Comparison of ENCODE assay signal across 8 cellular contexts in the genomic region with DNA sequence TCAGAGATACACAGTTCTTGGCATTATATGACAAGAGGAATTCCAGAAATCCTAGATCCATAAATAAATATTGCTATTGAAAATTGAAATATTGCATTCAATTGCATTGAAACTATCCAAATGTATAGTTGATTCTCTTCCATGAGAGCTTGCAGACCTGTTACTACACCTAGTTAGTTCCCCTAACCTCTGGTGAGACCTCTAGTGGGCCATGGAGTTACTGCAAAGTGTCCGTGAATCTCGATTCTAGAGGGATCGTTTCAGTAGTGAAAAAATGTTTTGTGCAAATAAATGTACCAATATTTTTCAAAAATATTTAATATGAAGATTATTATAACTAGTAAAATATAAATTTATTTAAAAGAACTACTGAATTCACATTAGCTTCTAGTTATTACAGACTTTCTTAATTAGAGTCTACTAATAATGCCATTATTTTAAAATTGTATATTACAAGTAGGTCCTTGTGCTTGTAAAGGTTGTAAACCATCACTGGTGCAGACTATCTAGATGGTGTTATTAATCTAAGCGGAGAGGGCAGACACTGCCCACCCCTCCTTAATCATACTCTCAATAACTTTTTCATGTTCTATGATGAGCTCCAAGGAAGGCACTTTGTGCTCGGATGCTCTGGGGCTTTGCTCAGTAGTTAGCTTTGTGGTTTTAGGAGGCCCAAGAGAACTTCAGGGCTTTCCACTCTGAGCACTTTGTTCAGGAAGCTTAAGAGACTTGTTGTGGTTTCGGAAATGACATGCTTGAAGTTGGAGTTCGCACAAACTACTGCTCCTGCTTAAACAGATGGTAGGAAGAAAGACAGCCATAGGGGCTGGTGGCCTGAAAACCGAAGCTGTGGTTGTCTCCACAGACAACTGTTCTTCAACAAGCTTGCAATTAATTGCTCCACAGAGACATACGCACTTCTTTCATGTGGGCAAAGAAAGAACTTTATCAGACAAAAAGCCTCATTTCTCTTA.
DNase-seq lines count a peak whose midpoint lies in the region; TF ChIP-seq lines count a peak whose summit lies in the region.

No MANE protein-coding gene starts in this region.

- peak; percentile 78 for TF ChIP-seq CTCF in LNCaP clone FGC (IDR thresholded peaks at IDR 0.05; ENCODE audit: control insufficient read depth, extremely low read depth, insufficient read depth)

- H3K4me3 ChIP-seq in LNCaP clone FGC (ENCODE audit: low read depth, low read length): no peak overlapping the region

- peak; percentile 2 for DNase-seq in NCI-H146 (lab: John Stamatoyannopoulos, UW)
- DNase-seq in NCI-H146 treated with DMSO at 0.1 percent for 48 hours (lab: John Stamatoyannopoulos, UW; ENCODE audit: unreplicated experiment): no peak
- peak; percentile 1 for DNase-seq in GOT3 (lab: John Stamatoyannopoulos, UW)
- DNase-seq in LNCaP clone FGC (ENCODE audit: low read depth): no peak
- peak; percentile 47 for DNase-seq in T-helper 9 cell
- DNase-seq in astrocyte of the hippocampus (ENCODE audit: low read depth, low spot score): peak; percentile 53
- DNase-seq in kidney tubule cell (ENCODE audit: low spot score): peak; percentile 51
- DNase-seq in stimulated activated CD8-positive, alpha-beta memory T cell treated with anti-CD3 and anti-CD28 coated beads, Interleukin-7, amount 100 ng/mL, for 4 hours (ENCODE audit: low read depth in 2 of 2): peak; percentile 17 to 50

Comparison
In these comparisons a context has a peak if more than half of its experiments do, and no peak if none do; other contexts are left out.
1. DNase-seq: peak in NCI-H146 (single experiment), GOT3 (single experiment), T-helper 9 cell (single experiment), astrocyte of the hippocampus (single experiment), kidney tubule cell (single experiment) and stimulated activated CD8-positive, alpha-beta memory T cell treated with anti-CD3 and anti-CD28 coated beads, Interleukin-7, amount 100 ng/mL, for 4 hours (2 of 2); none in NCI-H146 treated with DMSO at 0.1 percent for 48 hours (single experiment) and LNCaP clone FGC (single experiment).